17 cellular contexts compared by ENCODE assay signal in genomic region chr6:46137387-46137786, GRCh38. TPM values are rescaled to one million over a fixed set of nuclear protein-coding genes. Genes with fewer than 3 reads are reported as not detected.
DNase-seq lines count a peak whose midpoint lies in the region; ATAC-seq and TF ChIP-seq lines count a peak whose summit lies in the region.
"Had no signal": no experiment of that assay in that cellular context is flagged by ENCODE, and none has a peak within 500 bp of the region (broad histone marks: within the 10 kb centered on the region; RNA-seq: fewer than 3 reads in every experiment).

No MANE protein-coding gene starts in this region.

- DNase-seq in left ventricle myocardium superior (no peak), Right ventricle myocardium superior (no peak), NCI-H1417 (lab: John Stamatoyannopoulos, UW) (no peak), EL (no peak), adrenal gland (no peak)
- no peak for DNase-seq in stimulated activated naive B cell treated with anti-CD40 and anti-IgM and Interleukin-4, amounts not matched to agents 10 μg/mL and 1 μg/mL and 100 μg/mL, for 72 hours
- DNase-seq: ACHN; activated CD8-positive, alpha-beta memory T cell treated with anti-CD3 and anti-CD28 coated beads, Interleukin-2, amount 10 ng/mL, durations not matched to agents 7 days and 5 days; activated naive CD4-positive, alpha-beta T cell treated with anti-CD3 and anti-CD28 coated beads, Interleukin-2, amount 50 U/mL, for 16 hours; Caco-2; ovary; SK-N-SH; stimulated activated CD4-positive, alpha-beta T cell treated with anti-CD3 and anti-CD28 coated beads, Interleukin-12 subunit alpha, Interleukin-12 subunit beta, amount 100 ng/mL, for 4 hours; transverse colon had no signal

- H3K36me3 ChIP-seq in adrenal gland (replicated peaks in 1 of 2): no peaks in the 10 kb centered on the region
- H3K36me3 ChIP-seq: gastroesophageal sphincter, ovary had no signal

- no peak overlapping the region for H3K27ac ChIP-seq in adrenal gland
- H3K27ac ChIP-seq: gastroesophageal sphincter, ovary, transverse colon had no signal

- no peaks in the 10 kb centered on the region for H3K27me3 ChIP-seq in adrenal gland
- H3K27me3 ChIP-seq: gastroesophageal sphincter, ovary, transverse colon had no signal

- H3K4me1 ChIP-seq in adrenal gland (replicated peaks in 1 of 2): no peaks in the 10 kb centered on the region
- H3K4me1 ChIP-seq: Caco-2, transverse colon had no signal

- H3K4me1 Mint-ChIP-seq in stimulated activated naive B cell treated with anti-CD40 and anti-IgM and Interleukin-4, amounts not matched to agents 10 μg/mL and 1 μg/mL and 100 μg/mL, for 72 hours: peaks cover 22 to 37% of the 10 kb centered on the region in 2 donors

- H3K36me3 Mint-ChIP-seq in stimulated activated naive B cell treated with anti-CD40 and anti-IgM and Interleukin-4, amounts not matched to agents 10 μg/mL and 1 μg/mL and 100 μg/mL, for 72 hours: peaks cover 0 to 13% of the 10 kb centered on the region in 2 donors

- no peaks in the 10 kb centered on the region for H3K9me3 ChIP-seq in adrenal gland (replicated peaks in 1 of 3)
- H3K9me3 ChIP-seq: Caco-2, gastroesophageal sphincter, ovary, SK-N-SH, transverse colon had no signal

- intact Hi-C loops in left ventricle myocardium superior (cut with micrococcal nuclease) (no loop called here), Right ventricle myocardium superior (cut with DNase I) (no loop called here), adrenal gland (cut with DNase I) (no loop called here)

- H3K9me3 Mint-ChIP-seq in stimulated activated naive B cell treated with anti-CD40 and anti-IgM and Interleukin-4, amounts not matched to agents 10 μg/mL and 1 μg/mL and 100 μg/mL, for 72 hours: no peaks in the 10 kb centered on the region

- no peak for TF ChIP-seq POLR2A in adrenal gland (IDR thresholded peaks at IDR 0.05)

- H3K4me3 ChIP-seq in adrenal gland: no peak overlapping the region
- H3K4me3 ChIP-seq: gastroesophageal sphincter, ovary, transverse colon had no signal

- TF ChIP-seq CTCF in adrenal gland (IDR thresholded peaks at IDR 0.05): no peak

- 89 to 100% (median 93%) methylated on average over 2 of the region's 2 CpGs for WGBS in adrenal gland, 4 donors

- ATAC-seq in left ventricle myocardium superior (peak; percentile 34), Right ventricle myocardium superior (ENCODE audit: poor library complexity) (no peak), HG02870 (IDR thresholded peaks at IDR 0.05; ENCODE audit: unreplicated experiment) (peak; percentile 43), HG03575 (IDR thresholded peaks at IDR 0.05; ENCODE audit: extremely low read depth, insufficient number of reproducible peaks, low FRiP score, unreplicated experiment) (peak; percentile 37)
- ATAC-seq in stimulated activated naive B cell treated with anti-CD40 and anti-IgM and Interleukin-4, amounts not matched to agents 10 μg/mL and 1 μg/mL and 100 μg/mL, for 72 hours (replicated peaks): peak; percentile 27 to 72
- ATAC-seq: activated CD8-positive, alpha-beta memory T cell treated with anti-CD3 and anti-CD28 coated beads, Interleukin-2, amount 10 ng/mL, durations not matched to agents 7 days and 5 days; gastroesophageal sphincter had no signal

- H3K27me3 Mint-ChIP-seq in stimulated activated naive B cell treated with anti-CD40 and anti-IgM and Interleukin-4, amounts not matched to agents 10 μg/mL and 1 μg/mL and 100 μg/mL, for 72 hours: no peaks in the 10 kb centered on the region
- H3K27me3 Mint-ChIP-seq: activated CD8-positive, alpha-beta memory T cell treated with anti-CD3 and anti-CD28 coated beads, Interleukin-2, amount 10 ng/mL, durations not matched to agents 7 days and 5 days had no signal

- H3K27ac Mint-ChIP-seq in stimulated activated naive B cell treated with anti-CD40 and anti-IgM and Interleukin-4, amounts not matched to agents 10 μg/mL and 1 μg/mL and 100 μg/mL, for 72 hours: no peak overlapping the region
- H3K27ac Mint-ChIP-seq: activated CD8-positive, alpha-beta memory T cell treated with anti-CD3 and anti-CD28 coated beads, Interleukin-2, amount 10 ng/mL, durations not matched to agents 7 days and 5 days had no signal

- no peak overlapping the region for H3K4me3 Mint-ChIP-seq in stimulated activated naive B cell treated with anti-CD40 and anti-IgM and Interleukin-4, amounts not matched to agents 10 μg/mL and 1 μg/mL and 100 μg/mL, for 72 hours
- H3K4me3 Mint-ChIP-seq: activated CD8-positive, alpha-beta memory T cell treated with anti-CD3 and anti-CD28 coated beads, Interleukin-2, amount 10 ng/mL, durations not matched to agents 7 days and 5 days had no signal

RNA-seq across cellular contexts. Expression of gene ENPP4, which starts 7.6 kb away (rescaled TPM):
- total RNA-seq in left ventricle myocardium superior (21.3 TPM), Right ventricle myocardium superior (18.3 TPM), adrenal gland (10 to 100 TPM; 10.8 to 31.0 (median 15.5) TPM)
- 10 to 100 TPM in 1 of 3 donors, 1 to 10 TPM in 2; 2.3 to 13.9 (median 4.4) TPM for polyA plus RNA-seq in adrenal gland

RNA-seq across cellular contexts. Expression of gene ENPP5, which starts 33.4 kb away (rescaled TPM):
- 3.2 TPM for total RNA-seq in left ventricle myocardium superior
- 3.0 TPM for total RNA-seq in Right ventricle myocardium superior
- total RNA-seq in adrenal gland: 10 to 100 TPM in 5 of 8 donors, 1 to 10 TPM in 3; 4.4 to 25.7 (median 11.6) TPM
- 1 to 10 TPM; 2.2 to 9.7 (median 2.8) TPM for polyA plus RNA-seq in adrenal gland
- polyA plus RNA-seq: SK-N-SH had no signal
